Comparison of ENCODE assay signal across 8 cellular contexts in genomic region chr3:196944037-196944436, GRCh38. TPM values are rescaled to one million over a fixed set of nuclear protein-coding genes. Genes with fewer than 3 reads are reported as not detected.
DNase-seq lines count a peak whose midpoint lies in the region; ATAC-seq and TF ChIP-seq lines count a peak whose summit lies in the region.
"Not testable (repeated sequence)": the region's sequence is repeated elsewhere in the genome, so short reads cannot be mapped to it uniquely, and the experiment has no call there.

No MANE protein-coding gene starts in this region.

- H2AK5ac ChIP-seq in mesenchymal stem cell (ENCODE audit: low read length, severe bottlenecking), result not testable (repeated sequence)

- DNase-seq in AG10803 (ENCODE audit: low read depth); GM23338 (ENCODE audit: low spot score); activated naive CD4-positive, alpha-beta T cell treated with anti-CD3 and anti-CD28 coated beads, Interleukin-2, amount 50 U/mL, for 72 hours (ENCODE audit: low spot score in 2 of 2); epithelial cell of esophagus (ENCODE audit: low read depth); mesenchymal stem cell; retinal pigment epithelial cell (ENCODE audit: low read depth): not testable (repeated sequence)
- DNase-seq in NCI-H82 (lab: John Stamatoyannopoulos, UW), result peak; percentile 92

- not testable (repeated sequence) for H4K20me1 ChIP-seq in GM23338 (replicated peaks; ENCODE audit: insufficient read depth)

- H3K4me3 Mint-ChIP-seq in GM23338, result peak overlapping the region; percentile 99

- H3K27me3 Mint-ChIP-seq in GM23338 (ENCODE audit: insufficient read depth, low read depth, poor library complexity), result peaks cover 22% of the 10 kb centered on the region

- H3K27ac ChIP-seq in GM23338 (ENCODE audit: low read depth); mesenchymal stem cell (ENCODE audit: low read length, poor library complexity, severe bottlenecking): not testable (repeated sequence)

- peaks cover 22% of the 10 kb centered on the region for H3K36me3 Mint-ChIP-seq in GM23338 (ENCODE audit: low read depth)
- peaks cover 24 to 33% of the 10 kb centered on the region in 2 donors for H3K36me3 Mint-ChIP-seq in activated naive CD4-positive, alpha-beta T cell treated with anti-CD3 and anti-CD28 coated beads, Interleukin-2, amount 50 U/mL, for 72 hours

- not testable (repeated sequence) for H3K4ac ChIP-seq in mesenchymal stem cell (ENCODE audit: low read depth in 1 of 2, low read length in 2 of 2)

- not testable (repeated sequence) for H2BK15ac ChIP-seq in mesenchymal stem cell (ENCODE audit: low read depth, poor library complexity, severe bottlenecking)

- not testable (repeated sequence) for H2AFZ ChIP-seq in GM23338; mesenchymal stem cell (ENCODE audit: low read depth, low read length)

- not testable (repeated sequence) for H3K36me3 ChIP-seq in GM23338 (ENCODE audit: insufficient read depth)
- peaks cover 21 to 22% of the 10 kb centered on the region in 2 experiments for H3K36me3 ChIP-seq in mesenchymal stem cell (ENCODE audit: control insufficient read depth in 1 of 2, insufficient read depth in 2 of 2, low read depth in 1 of 2, low read length in 2 of 2)

- not testable (repeated sequence) for H3K18ac ChIP-seq in mesenchymal stem cell (ENCODE audit: low read depth in 1 of 2, low read length in 2 of 2)

- H2BK120ac ChIP-seq in mesenchymal stem cell (ENCODE audit: low read depth, low read length), result not testable (repeated sequence)

- not testable (repeated sequence) for H3K23ac ChIP-seq in mesenchymal stem cell (ENCODE audit: low read length in 2 of 2)

- H2BK12ac ChIP-seq in mesenchymal stem cell (ENCODE audit: low read length in 2 of 2), result not testable (repeated sequence)

- peak overlapping the region; percentile 99 for H3K9ac ChIP-seq in mesenchymal stem cell (ENCODE audit: low read length)

- H4K8ac ChIP-seq in mesenchymal stem cell (ENCODE audit: low read length), result not testable (repeated sequence)

- H3K27me3 ChIP-seq in GM23338 (ENCODE audit: insufficient read depth); mesenchymal stem cell (ENCODE audit: control insufficient read depth in 1 of 2, insufficient read depth in 1 of 2, low read length in 2 of 2): not testable (repeated sequence)

- H3K4me3 ChIP-seq in AG10803 (ENCODE audit: low read length), result peak overlapping the region; percentile 81
- H3K4me3 ChIP-seq in GM23338, result peak overlapping the region; percentile 99
- peak overlapping the region; percentile 98; the same call in 1 of the 2 replicates for H3K4me3 ChIP-seq in WI38 (ENCODE audit: low read depth, low read length)
- peak overlapping the region; percentile 99 for H3K4me3 ChIP-seq in epithelial cell of esophagus (ENCODE audit: low read length)
- H3K4me3 ChIP-seq in mesenchymal stem cell (ENCODE audit: insufficient read depth in 1 of 2, low read depth in 1 of 2, low read length in 2 of 2), result peak overlapping the region in 1 of 2 experiments; percentile 99
- peak overlapping the region; percentile 80 for H3K4me3 ChIP-seq in retinal pigment epithelial cell (ENCODE audit: low read length)

- not testable (repeated sequence) for H3K27ac Mint-ChIP-seq in GM23338
- peak overlapping the region; percentile 95 to 100 for H3K27ac Mint-ChIP-seq in activated naive CD4-positive, alpha-beta T cell treated with anti-CD3 and anti-CD28 coated beads, Interleukin-2, amount 50 U/mL, for 72 hours

- not testable (repeated sequence) for H3K79me1 ChIP-seq in mesenchymal stem cell (replicated peaks; ENCODE audit: low read length, poor library complexity, severe bottlenecking)

- H3K9me2 ChIP-seq in GM23338 (ENCODE audit: insufficient read depth), result not testable (repeated sequence)

- peaks cover 11% of the 10 kb centered on the region; the same call in 1 of the 2 replicates for H3K4me1 ChIP-seq in GM23338 (ENCODE audit: insufficient read depth)
- H3K4me1 ChIP-seq in mesenchymal stem cell (ENCODE audit: control insufficient read depth, insufficient read depth, low read depth, low read length), result peaks cover 13% of the 10 kb centered on the region

- not testable (repeated sequence) for ATAC-seq in GM23338; activated naive CD4-positive, alpha-beta T cell treated with anti-CD3 and anti-CD28 coated beads, Interleukin-2, amount 50 U/mL, for 72 hours

- not testable (repeated sequence) for H2BK5ac ChIP-seq in mesenchymal stem cell (ENCODE audit: low read depth, low read length, poor library complexity, severe bottlenecking)

- 95% methylated on average over 2 of the region's 4 CpGs for WGBS in mesenchymal stem cell

- H4K91ac ChIP-seq in mesenchymal stem cell (ENCODE audit: low read length), result not testable (repeated sequence)

- H3K79me2 ChIP-seq in GM23338 (replicated peaks; ENCODE audit: insufficient read depth), result peaks cover 46% of the 10 kb centered on the region

- peak overlapping the region; percentile 99 for H3K4me2 ChIP-seq in GM23338
- not testable (repeated sequence) for H3K4me2 ChIP-seq in mesenchymal stem cell (ENCODE audit: low read length, poor library complexity, severe bottlenecking)

- H3F3A ChIP-seq in GM23338 (replicated peaks; ENCODE audit: low read depth), result not testable (repeated sequence)

- not testable (repeated sequence) for H3K14ac ChIP-seq in mesenchymal stem cell (ENCODE audit: low read length in 2 of 2)

- H3K9me3 ChIP-seq in mesenchymal stem cell (ENCODE audit: control insufficient read depth, low read length), result not testable (repeated sequence)

- peaks cover 22% of the 10 kb centered on the region; the same call in 2 of the 3 replicates for H3K4me1 Mint-ChIP-seq in GM23338

- H3K9me3 Mint-ChIP-seq in GM23338; activated naive CD4-positive, alpha-beta T cell treated with anti-CD3 and anti-CD28 coated beads, Interleukin-2, amount 50 U/mL, for 72 hours: not testable (repeated sequence)

- TF ChIP-seq CTCF in AG10803 (conservative IDR thresholded peaks at IDR 0.05; ENCODE audit: low read length); GM23338 (conservative IDR thresholded peaks at IDR 0.05; ENCODE audit: low read depth in 2 of 2); WI38 (IDR thresholded peaks at IDR 0.05; ENCODE audit: low read depth, low read length); epithelial cell of esophagus (IDR thresholded peaks at IDR 0.05; ENCODE audit: insufficient read depth, low read depth, low read length, missing control alignments); retinal pigment epithelial cell (conservative IDR thresholded peaks at IDR 0.05; ENCODE audit: low read depth, low read length): not testable (repeated sequence)

RNA-seq across cellular contexts. Expression of gene NCBP2, which starts 1.7 kb away (rescaled TPM):
- total RNA-seq in GM23338 (2014; rRNA removed; shearing (Covaris generic)), result 72.7 and 78.4 TPM in 2 replicates
- 83.8 and 98.9 TPM in 2 replicates for polyA plus RNA-seq in GM23338 (2016; fragmentation: Nextera tagmentation; extraction: Ambion mirVana)
- 10 to 100 TPM; 73.8 to 86.4 TPM for total RNA-seq in activated naive CD4-positive, alpha-beta T cell treated with anti-CD3 and anti-CD28 coated beads, Interleukin-2, amount 50 U/mL, for 72 hours
- polyA plus RNA-seq in mesenchymal stem cell (2013, experiment 1 of 2), result 66.7 TPM
- polyA plus RNA-seq in mesenchymal stem cell (2013, experiment 2 of 2), result 67.4 TPM

RNA-seq across cellular contexts. Expression of gene PIGZ, which starts 24.6 kb away (rescaled TPM):
- not detected in 2 replicates for total RNA-seq in GM23338 (2014; rRNA removed; shearing (Covaris generic))
- 0.16 TPM in 1 of 2 replicates, not detected in the other for polyA plus RNA-seq in GM23338 (2016; fragmentation: Nextera tagmentation; extraction: Ambion mirVana)
- 1 to 10 TPM in 1 of 2 donors, under 1 TPM in 1; 0.23 to 1.1 TPM for total RNA-seq in activated naive CD4-positive, alpha-beta T cell treated with anti-CD3 and anti-CD28 coated beads, Interleukin-2, amount 50 U/mL, for 72 hours
- polyA plus RNA-seq in mesenchymal stem cell (2013, experiment 1 of 2), result 1.0 TPM
- 1.2 TPM for polyA plus RNA-seq in mesenchymal stem cell (2013, experiment 2 of 2)
